In the genomic region with DNA sequence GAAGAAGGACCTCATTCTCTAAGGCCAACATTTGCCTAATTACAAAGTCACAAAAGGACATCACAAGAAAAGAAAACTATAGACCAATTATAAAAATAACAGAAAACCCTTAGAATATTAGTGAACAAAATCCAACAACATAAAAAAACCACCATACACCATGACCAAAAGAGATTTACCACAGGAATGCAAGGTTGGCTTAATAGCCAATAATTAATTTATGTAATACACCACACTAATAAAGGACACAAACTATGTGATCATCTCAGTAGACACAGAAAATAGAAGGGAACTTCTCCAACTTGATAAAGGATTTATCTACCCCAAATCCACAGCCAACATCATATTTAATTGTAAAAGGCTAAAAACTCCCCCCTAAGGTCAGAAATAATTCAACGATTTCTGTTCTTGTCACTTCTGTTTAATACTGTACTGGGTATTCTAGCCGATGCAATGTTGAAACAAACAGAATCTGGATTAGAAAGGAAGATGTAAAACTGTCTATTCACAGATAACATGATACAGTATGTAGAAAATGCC, we compare ENCODE assay signal across 1 cellular context.
TF ChIP-seq lines count a peak whose summit lies in the region.

No MANE protein-coding gene starts in this region.

TF ChIP-seq in K562, 482 proteins besides CTCF, POLR2A, EP300 and RAD21 (continued from another document and continues in another):
- TF ChIP-seq, protein P1, sequence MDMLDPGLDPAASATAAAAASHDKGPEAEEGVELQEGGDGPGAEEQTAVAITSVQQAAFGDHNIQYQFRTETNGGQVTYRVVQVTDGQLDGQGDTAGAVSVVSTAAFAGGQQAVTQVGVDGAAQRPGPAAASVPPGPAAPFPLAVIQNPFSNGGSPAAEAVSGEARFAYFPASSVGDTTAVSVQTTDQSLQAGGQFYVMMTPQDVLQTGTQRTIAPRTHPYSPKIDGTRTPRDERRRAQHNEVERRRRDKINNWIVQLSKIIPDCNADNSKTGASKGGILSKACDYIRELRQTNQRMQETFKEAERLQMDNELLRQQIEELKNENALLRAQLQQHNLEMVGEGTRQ (CRISPR knock-in tag; IDR thresholded peaks at IDR 0.05), result no peak
- TF ChIP-seq ZNF507 (tag; conservative IDR thresholded peaks at IDR 0.05), result 0 out of 2 replicates have a peak, but pooled peaks have one; percentile 30
- TF ChIP-seq HNRNPUL1 (IDR thresholded peaks at IDR 0.05; ENCODE audit: low read length), result no peak
- no peak for TF ChIP-seq GATA2 (CRISPR knock-in tag; IDR thresholded peaks at IDR 0.05)
- TF ChIP-seq NBN (IDR thresholded peaks at IDR 0.05; ENCODE audit: low read depth), result no peak
- TF ChIP-seq, protein P2, sequence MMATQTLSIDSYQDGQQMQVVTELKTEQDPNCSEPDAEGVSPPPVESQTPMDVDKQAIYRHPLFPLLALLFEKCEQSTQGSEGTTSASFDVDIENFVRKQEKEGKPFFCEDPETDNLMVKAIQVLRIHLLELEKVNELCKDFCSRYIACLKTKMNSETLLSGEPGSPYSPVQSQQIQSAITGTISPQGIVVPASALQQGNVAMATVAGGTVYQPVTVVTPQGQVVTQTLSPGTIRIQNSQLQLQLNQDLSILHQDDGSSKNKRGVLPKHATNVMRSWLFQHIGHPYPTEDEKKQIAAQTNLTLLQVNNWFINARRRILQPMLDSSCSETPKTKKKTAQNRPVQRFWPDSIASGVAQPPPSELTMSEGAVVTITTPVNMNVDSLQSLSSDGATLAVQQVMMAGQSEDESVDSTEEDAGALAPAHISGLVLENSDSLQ (IDR thresholded peaks at IDR 0.05), result no peak
- TF ChIP-seq, protein P3, sequence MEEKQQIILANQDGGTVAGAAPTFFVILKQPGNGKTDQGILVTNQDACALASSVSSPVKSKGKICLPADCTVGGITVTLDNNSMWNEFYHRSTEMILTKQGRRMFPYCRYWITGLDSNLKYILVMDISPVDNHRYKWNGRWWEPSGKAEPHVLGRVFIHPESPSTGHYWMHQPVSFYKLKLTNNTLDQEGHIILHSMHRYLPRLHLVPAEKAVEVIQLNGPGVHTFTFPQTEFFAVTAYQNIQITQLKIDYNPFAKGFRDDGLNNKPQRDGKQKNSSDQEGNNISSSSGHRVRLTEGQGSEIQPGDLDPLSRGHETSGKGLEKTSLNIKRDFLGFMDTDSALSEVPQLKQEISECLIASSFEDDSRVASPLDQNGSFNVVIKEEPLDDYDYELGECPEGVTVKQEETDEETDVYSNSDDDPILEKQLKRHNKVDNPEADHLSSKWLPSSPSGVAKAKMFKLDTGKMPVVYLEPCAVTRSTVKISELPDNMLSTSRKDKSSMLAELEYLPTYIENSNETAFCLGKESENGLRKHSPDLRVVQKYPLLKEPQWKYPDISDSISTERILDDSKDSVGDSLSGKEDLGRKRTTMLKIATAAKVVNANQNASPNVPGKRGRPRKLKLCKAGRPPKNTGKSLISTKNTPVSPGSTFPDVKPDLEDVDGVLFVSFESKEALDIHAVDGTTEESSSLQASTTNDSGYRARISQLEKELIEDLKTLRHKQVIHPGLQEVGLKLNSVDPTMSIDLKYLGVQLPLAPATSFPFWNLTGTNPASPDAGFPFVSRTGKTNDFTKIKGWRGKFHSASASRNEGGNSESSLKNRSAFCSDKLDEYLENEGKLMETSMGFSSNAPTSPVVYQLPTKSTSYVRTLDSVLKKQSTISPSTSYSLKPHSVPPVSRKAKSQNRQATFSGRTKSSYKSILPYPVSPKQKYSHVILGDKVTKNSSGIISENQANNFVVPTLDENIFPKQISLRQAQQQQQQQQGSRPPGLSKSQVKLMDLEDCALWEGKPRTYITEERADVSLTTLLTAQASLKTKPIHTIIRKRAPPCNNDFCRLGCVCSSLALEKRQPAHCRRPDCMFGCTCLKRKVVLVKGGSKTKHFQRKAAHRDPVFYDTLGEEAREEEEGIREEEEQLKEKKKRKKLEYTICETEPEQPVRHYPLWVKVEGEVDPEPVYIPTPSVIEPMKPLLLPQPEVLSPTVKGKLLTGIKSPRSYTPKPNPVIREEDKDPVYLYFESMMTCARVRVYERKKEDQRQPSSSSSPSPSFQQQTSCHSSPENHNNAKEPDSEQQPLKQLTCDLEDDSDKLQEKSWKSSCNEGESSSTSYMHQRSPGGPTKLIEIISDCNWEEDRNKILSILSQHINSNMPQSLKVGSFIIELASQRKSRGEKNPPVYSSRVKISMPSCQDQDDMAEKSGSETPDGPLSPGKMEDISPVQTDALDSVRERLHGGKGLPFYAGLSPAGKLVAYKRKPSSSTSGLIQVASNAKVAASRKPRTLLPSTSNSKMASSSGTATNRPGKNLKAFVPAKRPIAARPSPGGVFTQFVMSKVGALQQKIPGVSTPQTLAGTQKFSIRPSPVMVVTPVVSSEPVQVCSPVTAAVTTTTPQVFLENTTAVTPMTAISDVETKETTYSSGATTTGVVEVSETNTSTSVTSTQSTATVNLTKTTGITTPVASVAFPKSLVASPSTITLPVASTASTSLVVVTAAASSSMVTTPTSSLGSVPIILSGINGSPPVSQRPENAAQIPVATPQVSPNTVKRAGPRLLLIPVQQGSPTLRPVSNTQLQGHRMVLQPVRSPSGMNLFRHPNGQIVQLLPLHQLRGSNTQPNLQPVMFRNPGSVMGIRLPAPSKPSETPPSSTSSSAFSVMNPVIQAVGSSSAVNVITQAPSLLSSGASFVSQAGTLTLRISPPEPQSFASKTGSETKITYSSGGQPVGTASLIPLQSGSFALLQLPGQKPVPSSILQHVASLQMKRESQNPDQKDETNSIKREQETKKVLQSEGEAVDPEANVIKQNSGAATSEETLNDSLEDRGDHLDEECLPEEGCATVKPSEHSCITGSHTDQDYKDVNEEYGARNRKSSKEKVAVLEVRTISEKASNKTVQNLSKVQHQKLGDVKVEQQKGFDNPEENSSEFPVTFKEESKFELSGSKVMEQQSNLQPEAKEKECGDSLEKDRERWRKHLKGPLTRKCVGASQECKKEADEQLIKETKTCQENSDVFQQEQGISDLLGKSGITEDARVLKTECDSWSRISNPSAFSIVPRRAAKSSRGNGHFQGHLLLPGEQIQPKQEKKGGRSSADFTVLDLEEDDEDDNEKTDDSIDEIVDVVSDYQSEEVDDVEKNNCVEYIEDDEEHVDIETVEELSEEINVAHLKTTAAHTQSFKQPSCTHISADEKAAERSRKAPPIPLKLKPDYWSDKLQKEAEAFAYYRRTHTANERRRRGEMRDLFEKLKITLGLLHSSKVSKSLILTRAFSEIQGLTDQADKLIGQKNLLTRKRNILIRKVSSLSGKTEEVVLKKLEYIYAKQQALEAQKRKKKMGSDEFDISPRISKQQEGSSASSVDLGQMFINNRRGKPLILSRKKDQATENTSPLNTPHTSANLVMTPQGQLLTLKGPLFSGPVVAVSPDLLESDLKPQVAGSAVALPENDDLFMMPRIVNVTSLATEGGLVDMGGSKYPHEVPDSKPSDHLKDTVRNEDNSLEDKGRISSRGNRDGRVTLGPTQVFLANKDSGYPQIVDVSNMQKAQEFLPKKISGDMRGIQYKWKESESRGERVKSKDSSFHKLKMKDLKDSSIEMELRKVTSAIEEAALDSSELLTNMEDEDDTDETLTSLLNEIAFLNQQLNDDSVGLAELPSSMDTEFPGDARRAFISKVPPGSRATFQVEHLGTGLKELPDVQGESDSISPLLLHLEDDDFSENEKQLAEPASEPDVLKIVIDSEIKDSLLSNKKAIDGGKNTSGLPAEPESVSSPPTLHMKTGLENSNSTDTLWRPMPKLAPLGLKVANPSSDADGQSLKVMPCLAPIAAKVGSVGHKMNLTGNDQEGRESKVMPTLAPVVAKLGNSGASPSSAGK (IDR thresholded peaks at IDR 0.05), result no peak
- TF ChIP-seq TRIM28 (IDR thresholded peaks at IDR 0.05), result peak; percentile 97
- no peak for TF ChIP-seq ZNF263 (CRISPR knock-in tag; IDR thresholded peaks at IDR 0.05; ENCODE audit: borderline replicate concordance)
- TF ChIP-seq KDM1A (IDR thresholded peaks at IDR 0.05), result peak in 1 of 2 experiments; percentile 38; a peak in 1 of 4 replicates
- no peak for TF ChIP-seq ZNF77 (CRISPR knock-in tag; IDR thresholded peaks at IDR 0.05)
- no peak for TF ChIP-seq HLTF (IDR thresholded peaks at IDR 0.05)
- TF ChIP-seq CBFB (CRISPR knock-in tag; IDR thresholded peaks at IDR 0.05), result no peak
- TF ChIP-seq, protein P4, sequence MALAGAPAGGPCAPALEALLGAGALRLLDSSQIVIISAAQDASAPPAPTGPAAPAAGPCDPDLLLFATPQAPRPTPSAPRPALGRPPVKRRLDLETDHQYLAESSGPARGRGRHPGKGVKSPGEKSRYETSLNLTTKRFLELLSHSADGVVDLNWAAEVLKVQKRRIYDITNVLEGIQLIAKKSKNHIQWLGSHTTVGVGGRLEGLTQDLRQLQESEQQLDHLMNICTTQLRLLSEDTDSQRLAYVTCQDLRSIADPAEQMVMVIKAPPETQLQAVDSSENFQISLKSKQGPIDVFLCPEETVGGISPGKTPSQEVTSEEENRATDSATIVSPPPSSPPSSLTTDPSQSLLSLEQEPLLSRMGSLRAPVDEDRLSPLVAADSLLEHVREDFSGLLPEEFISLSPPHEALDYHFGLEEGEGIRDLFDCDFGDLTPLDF (CRISPR knock-in tag; IDR thresholded peaks at IDR 0.05), result no peak
- no peak for TF ChIP-seq KDM2B (CRISPR knock-in tag; IDR thresholded peaks at IDR 0.05)
- TF ChIP-seq ZNF707 (CRISPR knock-in tag; conservative IDR thresholded peaks at IDR 0.05), result no peak
- TF ChIP-seq HDAC8 (tag; IDR thresholded peaks at IDR 0.05), result no peak
- no peak for TF ChIP-seq STAT5B (CRISPR knock-in tag; IDR thresholded peaks at IDR 0.05)
- TF ChIP-seq, protein P5, sequence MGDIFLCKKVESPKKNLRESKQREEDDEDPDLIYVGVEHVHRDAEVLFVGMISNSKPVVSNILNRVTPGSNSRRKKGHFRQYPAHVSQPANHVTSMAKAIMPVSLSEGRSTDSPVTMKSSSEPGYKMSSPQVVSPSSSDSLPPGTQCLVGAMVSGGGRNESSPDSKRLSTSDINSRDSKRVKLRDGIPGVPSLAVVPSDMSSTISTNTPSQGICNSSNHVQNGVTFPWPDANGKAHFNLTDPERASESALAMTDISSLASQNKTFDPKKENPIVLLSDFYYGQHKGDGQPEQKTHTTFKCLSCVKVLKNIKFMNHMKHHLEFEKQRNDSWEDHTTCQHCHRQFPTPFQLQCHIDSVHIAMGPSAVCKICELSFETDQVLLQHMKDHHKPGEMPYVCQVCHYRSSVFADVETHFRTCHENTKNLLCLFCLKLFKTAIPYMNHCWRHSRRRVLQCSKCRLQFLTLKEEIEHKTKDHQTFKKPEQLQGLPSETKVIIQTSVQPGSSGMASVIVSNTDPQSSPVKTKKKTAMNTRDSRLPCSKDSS (IDR thresholded peaks at IDR 0.05; ENCODE audit: low read depth, partially characterized antibody), result peak; percentile 98
- no peak for TF ChIP-seq TARDBP (IDR thresholded peaks at IDR 0.05)
- no peak for TF ChIP-seq NR2C1 (IDR thresholded peaks at IDR 0.05)
- 0 out of 2 replicates have a peak, but pooled peaks have one; percentile 6 for TF ChIP-seq NR2C1 (tag; IDR thresholded peaks at IDR 0.05)
- TF ChIP-seq, protein P6, sequence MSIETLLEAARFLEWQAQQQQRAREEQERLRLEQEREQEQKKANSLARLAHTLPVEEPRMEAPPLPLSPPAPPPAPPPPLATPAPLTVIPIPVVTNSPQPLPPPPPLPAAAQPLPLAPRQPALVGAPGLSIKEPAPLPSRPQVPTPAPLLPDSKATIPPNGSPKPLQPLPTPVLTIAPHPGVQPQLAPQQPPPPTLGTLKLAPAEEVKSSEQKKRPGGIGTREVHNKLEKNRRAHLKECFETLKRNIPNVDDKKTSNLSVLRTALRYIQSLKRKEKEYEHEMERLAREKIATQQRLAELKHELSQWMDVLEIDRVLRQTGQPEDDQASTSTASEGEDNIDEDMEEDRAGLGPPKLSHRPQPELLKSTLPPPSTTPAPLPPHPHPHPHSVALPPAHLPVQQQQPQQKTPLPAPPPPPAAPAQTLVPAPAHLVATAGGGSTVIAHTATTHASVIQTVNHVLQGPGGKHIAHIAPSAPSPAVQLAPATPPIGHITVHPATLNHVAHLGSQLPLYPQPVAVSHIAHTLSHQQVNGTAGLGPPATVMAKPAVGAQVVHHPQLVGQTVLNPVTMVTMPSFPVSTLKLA (conservative IDR thresholded peaks at IDR 0.05), result peak; percentile 13 to 23; a peak in 2 of 4 replicates
- peak in 1 of 2 experiments; percentile 64; a peak in 1 of 4 replicates for TF ChIP-seq TRIM24 (IDR thresholded peaks at IDR 0.05)
- TF ChIP-seq TCFL5 (CRISPR knock-in tag; conservative IDR thresholded peaks at IDR 0.05), result no peak
- TF ChIP-seq, protein P7, sequence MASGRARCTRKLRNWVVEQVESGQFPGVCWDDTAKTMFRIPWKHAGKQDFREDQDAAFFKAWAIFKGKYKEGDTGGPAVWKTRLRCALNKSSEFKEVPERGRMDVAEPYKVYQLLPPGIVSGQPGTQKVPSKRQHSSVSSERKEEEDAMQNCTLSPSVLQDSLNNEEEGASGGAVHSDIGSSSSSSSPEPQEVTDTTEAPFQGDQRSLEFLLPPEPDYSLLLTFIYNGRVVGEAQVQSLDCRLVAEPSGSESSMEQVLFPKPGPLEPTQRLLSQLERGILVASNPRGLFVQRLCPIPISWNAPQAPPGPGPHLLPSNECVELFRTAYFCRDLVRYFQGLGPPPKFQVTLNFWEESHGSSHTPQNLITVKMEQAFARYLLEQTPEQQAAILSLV (tag; IDR thresholded peaks at IDR 0.05), result peak; percentile 31; the same call in 1 of the 2 replicates
- TF ChIP-seq PHF8 (IDR thresholded peaks at IDR 0.05; ENCODE audit: borderline replicate concordance, low read length), result no peak
- TF ChIP-seq, protein P8, sequence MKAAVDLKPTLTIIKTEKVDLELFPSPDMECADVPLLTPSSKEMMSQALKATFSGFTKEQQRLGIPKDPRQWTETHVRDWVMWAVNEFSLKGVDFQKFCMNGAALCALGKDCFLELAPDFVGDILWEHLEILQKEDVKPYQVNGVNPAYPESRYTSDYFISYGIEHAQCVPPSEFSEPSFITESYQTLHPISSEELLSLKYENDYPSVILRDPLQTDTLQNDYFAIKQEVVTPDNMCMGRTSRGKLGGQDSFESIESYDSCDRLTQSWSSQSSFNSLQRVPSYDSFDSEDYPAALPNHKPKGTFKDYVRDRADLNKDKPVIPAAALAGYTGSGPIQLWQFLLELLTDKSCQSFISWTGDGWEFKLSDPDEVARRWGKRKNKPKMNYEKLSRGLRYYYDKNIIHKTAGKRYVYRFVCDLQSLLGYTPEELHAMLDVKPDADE (conservative IDR thresholded peaks at IDR 0.05; ENCODE audit: control insufficient read depth, low read depth, low read length), result no peak
- TF ChIP-seq, protein P9, sequence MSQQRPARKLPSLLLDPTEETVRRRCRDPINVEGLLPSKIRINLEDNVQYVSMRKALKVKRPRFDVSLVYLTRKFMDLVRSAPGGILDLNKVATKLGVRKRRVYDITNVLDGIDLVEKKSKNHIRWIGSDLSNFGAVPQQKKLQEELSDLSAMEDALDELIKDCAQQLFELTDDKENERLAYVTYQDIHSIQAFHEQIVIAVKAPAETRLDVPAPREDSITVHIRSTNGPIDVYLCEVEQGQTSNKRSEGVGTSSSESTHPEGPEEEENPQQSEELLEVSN (IDR thresholded peaks at IDR 0.05; ENCODE audit: borderline replicate concordance in 1 of 2, extremely low read depth in 1 of 2, insufficient read depth in 1 of 2, insufficient read length in 1 of 2, low read depth in 1 of 2, low read length in 1 of 2, poor library complexity in 1 of 2, severe bottlenecking in 1 of 2), result no peak
- TF ChIP-seq, protein P10, sequence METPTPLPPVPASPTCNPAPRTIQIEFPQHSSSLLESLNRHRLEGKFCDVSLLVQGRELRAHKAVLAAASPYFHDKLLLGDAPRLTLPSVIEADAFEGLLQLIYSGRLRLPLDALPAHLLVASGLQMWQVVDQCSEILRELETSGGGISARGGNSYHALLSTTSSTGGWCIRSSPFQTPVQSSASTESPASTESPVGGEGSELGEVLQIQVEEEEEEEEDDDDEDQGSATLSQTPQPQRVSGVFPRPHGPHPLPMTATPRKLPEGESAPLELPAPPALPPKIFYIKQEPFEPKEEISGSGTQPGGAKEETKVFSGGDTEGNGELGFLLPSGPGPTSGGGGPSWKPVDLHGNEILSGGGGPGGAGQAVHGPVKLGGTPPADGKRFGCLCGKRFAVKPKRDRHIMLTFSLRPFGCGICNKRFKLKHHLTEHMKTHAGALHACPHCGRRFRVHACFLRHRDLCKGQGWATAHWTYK (CRISPR knock-in tag; IDR thresholded peaks at IDR 0.05), result no peak
